ENCODE assay signal across 10 cellular contexts in genomic region chr6:85452441-85452881, GRCh38. TPM values are rescaled to one million over a fixed set of nuclear protein-coding genes. Genes with fewer than 3 reads are reported as not detected.
A peak's percentile ranks its signal among the peaks of the same experiment; 100 is the strongest.
DNase-seq lines count a peak whose midpoint lies in the region; ATAC-seq and TF ChIP-seq lines count a peak whose summit lies in the region.
"Had no signal": no experiment of that assay in that cellular context is flagged by ENCODE, and none has a peak within 500 bp of the region (broad histone marks: within the 10 kb centered on the region; RNA-seq: fewer than 3 reads in every experiment).

No MANE protein-coding gene starts in this region.

- TF ChIP-seq POLR2A in sigmoid colon (IDR thresholded peaks at IDR 0.05): no peak
- no peak for TF ChIP-seq POLR2A in lower leg skin (IDR thresholded peaks at IDR 0.05)

- no peaks in the 10 kb centered on the region for H3K9me3 ChIP-seq in sigmoid colon

- TF ChIP-seq EP300 in sigmoid colon (IDR thresholded peaks at IDR 0.05): no peak

- no peak for ATAC-seq in GM21528 (IDR thresholded peaks at IDR 0.05; ENCODE audit: low FRiP score, unreplicated experiment)
- ATAC-seq: WTC11 had no signal

- DNase-seq in GM04503 (ENCODE audit: low read depth) (peak; percentile 49), T1000 (lab: John Stamatoyannopoulos, UW) (peak; percentile 19), fibroblast of gingiva (ENCODE audit: low read depth) (peak; percentile 93), sigmoid colon (no peak), lower leg skin (ENCODE audit: low spot score in 2 of 2) (no peak), NAMALWA (ENCODE audit: low spot score) (no peak)
- DNase-seq: NCI-H524 treated with DMSO at 0.1 percent for 48 hours had no signal

- H3K36me3 ChIP-seq in sigmoid colon: no peaks in the 10 kb centered on the region

- H3K27me3 ChIP-seq in sigmoid colon: no peaks in the 10 kb centered on the region

- whole genome bisulfite sequencing in sigmoid colon, 2 donors: 19 to 45% methylated on average over 5 of the region's 5 CpGs
- WGBS in lower leg skin, 2 donors: 20 to 26% methylated on average over 5 of the region's 5 CpGs

- intact Hi-C loops in sigmoid colon (cut with DNase I) (no loop called here), lower leg skin (cut with DNase I; ENCODE audit: low total_unique reads) (no loop called here)

- H3K27ac ChIP-seq in sigmoid colon: peak overlapping the region in 3 of 4 donors; percentile 89 to 94 (median 89)
- H3K27ac ChIP-seq: HL-60 had no signal

- H3K4me3 ChIP-seq in sigmoid colon (peak overlapping the region in 2 of 4 donors; percentile 82), lower leg skin (ENCODE audit: low read depth, poor library complexity, severe bottlenecking) (no peak overlapping the region)

- H3K4me1 ChIP-seq in sigmoid colon: peaks cover 0 to 43% (median 30%) of the 10 kb centered on the region in 4 donors

- TF ChIP-seq CTCF in sigmoid colon (IDR thresholded peaks at IDR 0.05): no peak
- TF ChIP-seq CTCF in lower leg skin (IDR thresholded peaks at IDR 0.05): no peak

RNA-seq across cellular contexts. Expression of gene NT5E, which starts 2.6 kb away (rescaled TPM):
- total RNA-seq in sigmoid colon: 10 to 100 TPM; 21.7 to 70.3 (median 33.1) TPM
- 10 to 100 TPM in 2 of 3 donors, 1 to 10 TPM in 1; 4.6 to 19.2 (median 12.7) TPM for polyA plus RNA-seq in sigmoid colon
- total RNA-seq in lower leg skin: 10 to 100 TPM in 2 of 4 donors, 1 to 10 TPM in 2; 6.3 to 12.8 (median 9.2) TPM

Comparison
In these comparisons a context has a peak if more than half of its experiments do, and no peak if none do; other contexts are left out.
1. DNase-seq: peak in GM04503 (single experiment), T1000 (single experiment) and fibroblast of gingiva (single experiment); none in sigmoid colon (single experiment), lower leg skin (0 of 2) and NAMALWA (single experiment).